8 cellular contexts compared by ENCODE assay signal in genomic region chrX:48937065-48937907, GRCh38. TPM values are rescaled to one million over a fixed set of nuclear protein-coding genes. Genes with fewer than 3 reads are reported as not detected.
A peak's percentile ranks its signal among the peaks of the same experiment; 100 is the strongest.
DNase-seq lines count a peak whose midpoint lies in the region; ATAC-seq and TF ChIP-seq lines count a peak whose summit lies in the region.

No MANE protein-coding gene starts in this region.

- DNase-seq in SKM-1 (lab: John Stamatoyannopoulos, UW; ENCODE audit: unreplicated experiment) (peak; percentile 58), lower leg skin (ENCODE audit: low spot score in 2 of 2) (peak; percentile 20 to 91), NCI-H2081 (lab: John Stamatoyannopoulos, UW) (no peak), NCI-H128 (lab: John Stamatoyannopoulos, UW; ENCODE audit: unreplicated experiment) (no peak)
- DNase-seq in activated naive CD4-positive, alpha-beta T cell treated with anti-CD3 and anti-CD28 coated beads, Interleukin-2, amount 50 U/mL, for 16 hours = peak; percentile 84
- peak; percentile 84 to 89 for DNase-seq in stimulated activated CD8-positive, alpha-beta memory T cell treated with anti-CD3 and anti-CD28 coated beads, Interleukin-7, amount 100 ng/mL, for 4 hours (ENCODE audit: low read depth in 2 of 2)

- intact Hi-C loops in lower leg skin (cut with DNase I; ENCODE audit: low total_unique reads) = no loop called here

- TF ChIP-seq POLR2A in lower leg skin (IDR thresholded peaks at IDR 0.05) = no peak

- peak; percentile 64 for ATAC-seq in GM18867 (IDR thresholded peaks at IDR 0.05; ENCODE audit: unreplicated experiment)
- ATAC-seq in HG03025 (IDR thresholded peaks at IDR 0.05; ENCODE audit: low FRiP score, unreplicated experiment) = peak; percentile 49

- no peak overlapping the region for H3K4me3 ChIP-seq in lower leg skin (ENCODE audit: low read depth, poor library complexity, severe bottlenecking)

- WGBS in lower leg skin, 2 donors = 36 to 37% methylated on average over 9 of the region's 9 CpGs

- TF ChIP-seq CTCF in lower leg skin (IDR thresholded peaks at IDR 0.05) = no peak

RNA-seq across cellular contexts. Expression of gene PIM2, which starts 18.5 kb away (rescaled TPM):
- 10 to 100 TPM in 1 of 4 donors, 1 to 10 TPM in 3; 5.2 to 10.3 (median 8.3) TPM for total RNA-seq in lower leg skin

RNA-seq across cellular contexts. Expression of gene OTUD5, which starts 20.1 kb away (rescaled TPM):
- 10 to 100 TPM; 47.2 to 66.8 (median 53.6) TPM for total RNA-seq in lower leg skin

RNA-seq across cellular contexts. Expression of gene SLC35A2, which starts 25.8 kb away (rescaled TPM):
- 10 to 100 TPM; 14.0 to 27.9 (median 25.4) TPM for total RNA-seq in lower leg skin

RNA-seq across cellular contexts. Expression of gene KCND1, which starts 34.4 kb away (rescaled TPM):
- under 1 TPM; 0.08 to 0.72 (median 0.33) TPM for total RNA-seq in lower leg skin

RNA-seq across cellular contexts. Expression of gene PQBP1, which starts 39.6 kb away (rescaled TPM):
- 10 to 100 TPM; 68.0 to 88.6 (median 73.6) TPM for total RNA-seq in lower leg skin

Comparison
In these comparisons a context has a peak if more than half of its experiments do, and no peak if none do; other contexts are left out.
1. DNase-seq: peak in SKM-1 (single experiment), activated naive CD4-positive, alpha-beta T cell treated with anti-CD3 and anti-CD28 coated beads, Interleukin-2, amount 50 U/mL, for 16 hours (single experiment), lower leg skin (2 of 2) and stimulated activated CD8-positive, alpha-beta memory T cell treated with anti-CD3 and anti-CD28 coated beads, Interleukin-7, amount 100 ng/mL, for 4 hours (2 of 2); none in NCI-H2081 (0 of 2) and NCI-H128 (single experiment).